1 cellular context compared by ENCODE assay signal in genomic region chr13:100659578-100659977, GRCh38.
A peak's percentile ranks its signal among the peaks of the same experiment; 100 is the strongest.
TF ChIP-seq lines count a peak whose summit lies in the region.

No MANE protein-coding gene starts in this region.

TF ChIP-seq in H1, 55 proteins besides CTCF, POLR2A, EP300 and RAD21:
- no peak for TF ChIP-seq JUN (IDR thresholded peaks at IDR 0.05; ENCODE audit: low read depth, low read length)
- no peak for TF ChIP-seq CBX8 (IDR thresholded peaks at IDR 0.05; ENCODE audit: borderline replicate concordance, low read depth, low read length)
- TF ChIP-seq TEAD4 (IDR thresholded peaks at IDR 0.05; ENCODE audit: low read depth, low read length) = peak; percentile 59
- no peak for TF ChIP-seq POLR2AphosphoS5 (IDR thresholded peaks at IDR 0.05; ENCODE audit: low read depth, low read length)
- no peak for TF ChIP-seq SP4 (IDR thresholded peaks at IDR 0.05; ENCODE audit: low read length)
TF ChIP-seq in H1: peak in this region for 1.
